Comparison of ENCODE assay signal across 10 cellular contexts in the genomic region with DNA sequence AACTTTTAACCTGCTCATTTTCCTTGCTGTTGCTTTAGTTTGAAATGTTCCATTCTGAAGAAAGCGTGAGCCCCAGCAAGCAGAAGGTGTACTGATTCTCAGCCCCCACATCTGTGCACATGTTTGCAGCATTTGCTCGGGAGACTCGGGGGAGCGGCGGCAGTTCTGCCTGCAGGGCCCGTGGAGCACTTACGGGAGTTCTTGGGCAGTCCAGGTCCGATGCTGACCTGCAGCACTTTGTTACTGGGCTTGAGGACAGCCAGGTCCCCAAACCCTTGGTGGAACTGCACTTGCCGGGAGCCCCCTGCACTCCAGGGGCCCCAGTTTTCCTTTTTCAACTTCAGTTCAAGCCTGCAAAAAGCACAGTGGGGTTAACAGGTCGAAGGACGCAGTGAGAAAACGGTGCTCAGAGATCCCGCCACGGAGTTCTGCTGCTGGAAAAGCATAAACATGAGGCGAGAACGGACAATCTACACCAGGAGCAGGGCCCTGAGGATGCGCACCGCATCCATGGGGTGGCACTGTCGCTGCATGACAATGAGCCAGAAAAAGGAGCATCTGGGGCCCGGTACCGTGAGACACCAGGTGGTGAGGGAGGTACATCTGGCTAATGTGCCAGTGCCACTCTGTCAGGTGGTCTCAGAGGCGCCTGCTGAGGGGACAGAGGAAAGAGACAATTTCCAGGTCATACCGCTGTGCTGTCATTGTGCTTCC. TPM values are rescaled to one million over a fixed set of nuclear protein-coding genes. Genes with fewer than 3 reads are reported as not detected.
DNase-seq lines count a peak whose midpoint lies in the region; ATAC-seq and TF ChIP-seq lines count a peak whose summit lies in the region.
"Had no signal": no experiment of that assay in that cellular context is flagged by ENCODE, and none has a peak within 500 bp of the region (broad histone marks: within the 10 kb centered on the region; RNA-seq: fewer than 3 reads in every experiment).

No MANE protein-coding gene starts in this region.

- TF ChIP-seq CTCF in GM12864 (IDR thresholded peaks at IDR 0.05; ENCODE audit: low read depth, low read length, missing control alignments) (peak; percentile 27), lower lobe of right lung (IDR thresholded peaks at IDR 0.05) (peak; percentile 33)

- H3K27me3 Mint-ChIP-seq in activated T-cell treated with anti-CD3 and anti-CD28 coated beads, Interleukin-2, amount 50 U/mL, for 24 hours: no peaks in the 10 kb centered on the region

- no peak overlapping the region for H3K4me3 Mint-ChIP-seq in activated T-cell treated with anti-CD3 and anti-CD28 coated beads, Interleukin-2, amount 50 U/mL, for 24 hours

- H3K9me3 ChIP-seq in lower lobe of right lung: no peaks in the 10 kb centered on the region

- H3K4me3 ChIP-seq in GM12864 (ENCODE audit: low read depth, low read length) (no peak overlapping the region), lower lobe of right lung (no peak overlapping the region)

- H3K9me3 Mint-ChIP-seq in activated T-cell treated with anti-CD3 and anti-CD28 coated beads, Interleukin-2, amount 50 U/mL, for 24 hours: no peaks in the 10 kb centered on the region

- ATAC-seq in lower lobe of right lung: no peak
- ATAC-seq in GM21526 (IDR thresholded peaks at IDR 0.05; ENCODE audit: low FRiP score, unreplicated experiment): no peak
- ATAC-seq in GM21619 (IDR thresholded peaks at IDR 0.05; ENCODE audit: unreplicated experiment): no peak
- ATAC-seq in HG02840 (IDR thresholded peaks at IDR 0.05; ENCODE audit: low FRiP score, unreplicated experiment): no peak

- no peak overlapping the region for H3K27ac Mint-ChIP-seq in activated T-cell treated with anti-CD3 and anti-CD28 coated beads, Interleukin-2, amount 50 U/mL, for 24 hours

- H3K27ac ChIP-seq in lower lobe of right lung: no peak overlapping the region
- H3K27ac ChIP-seq: epithelial cell of prostate had no signal

- H3K27me3 ChIP-seq in lower lobe of right lung (ENCODE audit: low read depth): no peaks in the 10 kb centered on the region

- H3K4me1 Mint-ChIP-seq in activated T-cell treated with anti-CD3 and anti-CD28 coated beads, Interleukin-2, amount 50 U/mL, for 24 hours (ENCODE audit: low read depth): no peaks in the 10 kb centered on the region

- H3K4me1 ChIP-seq in lower lobe of right lung: peaks cover 8% of the 10 kb centered on the region

- peaks cover 52% of the 10 kb centered on the region for H3K36me3 ChIP-seq in lower lobe of right lung

- DNase-seq in GM12864 (ENCODE audit: low read depth) (no peak), NCI-H187 treated with DMSO at 0.1 percent for 48 hours (lab: John Stamatoyannopoulos, UW) (peak; percentile 40), lower lobe of right lung (no peak), kidney tubule cell (ENCODE audit: low spot score) (no peak)
- DNase-seq in activated T-cell treated with anti-CD3 and anti-CD28 coated beads, Interleukin-2, amount 50 U/mL, for 24 hours: peak; percentile 39

- intact Hi-C loops in lower lobe of right lung (cut with DNase I): no loop called here

- H3K36me3 Mint-ChIP-seq in activated T-cell treated with anti-CD3 and anti-CD28 coated beads, Interleukin-2, amount 50 U/mL, for 24 hours (ENCODE audit: low read depth): no peaks in the 10 kb centered on the region

RNA-seq across cellular contexts. Expression of gene LDHAL6B, which starts 45.6 kb away (rescaled TPM):
- not detected for total RNA-seq in lower lobe of right lung
- total RNA-seq: LHCN-M2 had no signal

RNA-seq across cellular contexts. Expression of gene CCNB2, which starts 56.1 kb away (rescaled TPM):
- 2.0 TPM for total RNA-seq in lower lobe of right lung

Comparison
In these comparisons a context has a peak if more than half of its experiments do, and no peak if none do; other contexts are left out.
1. DNase-seq: peak in NCI-H187 treated with DMSO at 0.1 percent for 48 hours (single experiment) and activated T-cell treated with anti-CD3 and anti-CD28 coated beads, Interleukin-2, amount 50 U/mL, for 24 hours (single experiment); none in GM12864 (single experiment), lower lobe of right lung (single experiment) and kidney tubule cell (single experiment).